ENCODE assay signal across 25 cellular contexts in genomic region chr2:216299588-216299987, GRCh38.
DNase-seq lines count a peak whose midpoint lies in the region; ATAC-seq, FAIRE-seq and TF ChIP-seq lines count a peak whose summit lies in the region.
"Had no signal": no experiment of that assay in that cellular context is flagged by ENCODE, and none has a peak within 500 bp of the region (broad histone marks: within the 10 kb centered on the region; RNA-seq: fewer than 3 reads in every experiment).

No MANE protein-coding gene starts in this region.

- no peak for FAIRE-seq in pancreas (lab: Jason Lieb, UNC)
- FAIRE-seq: endothelial cell of umbilical vein had no signal

- intact Hi-C loops in mammary epithelial cell (cut with micrococcal nuclease): no loop called here
- intact Hi-C loops in pancreas (cut with DNase I): no loop called here

- no peaks in the 10 kb centered on the region for H3K9me3 Mint-ChIP-seq in stimulated activated memory B cell treated with anti-CD40 and anti-IgM and Interleukin-4, amounts not matched to agents 10 μg/mL and 1 μg/mL and 100 μg/mL, for 72 hours
- H3K9me3 Mint-ChIP-seq: activated B cell treated with CpG ODN at 0.5 μM for 24 hours; activated CD8-positive, alpha-beta T cell treated with anti-CD3 and anti-CD28 coated beads for 36 hours; activated naive CD4-positive, alpha-beta T cell treated with anti-CD3 and anti-CD28 coated beads, Interleukin-2, amount 10 ng/mL, durations not matched to agents 7 days and 5 days; activated T-cell treated with anti-CD3 and anti-CD28 coated beads, Interleukin-2, amount 50 U/mL, for 4 hours; CD4-positive, alpha-beta T cell; T-cell had no signal

- WGBS in mammary epithelial cell (ENCODE audit: low coverage, missing lambda C conversion rate): 89% methylated on average over 1 of the region's 1 CpG
- 44 to 71% methylated on average over 1 of the region's 1 CpG for WGBS in pancreas, 2 donors

- TF ChIP-seq CTCF in mammary epithelial cell (conservative IDR thresholded peaks at IDR 0.05 in 1 of 2, IDR thresholded peaks at IDR 0.05 in 1 of 2; ENCODE audit: extremely low read depth in 1 of 2, insufficient read depth in 1 of 2, low read depth in 1 of 2, low read length in 2 of 2): no peak
- TF ChIP-seq CTCF in pancreas (IDR thresholded peaks at IDR 0.05): no peak

- CTCF ChIA-PET in mammary epithelial cell (lab: Charles Lee; ENCODE audit: low non-redundant PET): no interaction called here

- H3K4me3 ChIP-seq in mammary epithelial cell (replicated peaks in 1 of 3; ENCODE audit: insufficient read depth in 1 of 3, low read depth in 2 of 3, low read length in 3 of 3): no peak overlapping the region
- no peak overlapping the region for H3K4me3 ChIP-seq in pancreas
- H3K4me3 ChIP-seq: ascending aorta, coronary artery, left lung, mucosa of descending colon, tibial artery had no signal

- no peak overlapping the region for H3K27ac Mint-ChIP-seq in stimulated activated memory B cell treated with anti-CD40 and anti-IgM and Interleukin-4, amounts not matched to agents 10 μg/mL and 1 μg/mL and 100 μg/mL, for 72 hours
- H3K27ac Mint-ChIP-seq: activated B cell treated with CpG ODN at 0.5 μM for 24 hours; activated CD8-positive, alpha-beta T cell treated with anti-CD3 and anti-CD28 coated beads for 36 hours; activated naive CD4-positive, alpha-beta T cell treated with anti-CD3 and anti-CD28 coated beads, Interleukin-2, amount 10 ng/mL, durations not matched to agents 7 days and 5 days; CD4-positive, alpha-beta T cell; T-cell had no signal

- H3K27me3 ChIP-seq in mammary epithelial cell (ENCODE audit: insufficient read depth, low read length): no peaks in the 10 kb centered on the region
- no peaks in the 10 kb centered on the region for H3K27me3 ChIP-seq in pancreas
- H3K27me3 ChIP-seq: ascending aorta, left lung had no signal

- no peaks in the 10 kb centered on the region for H3K36me3 ChIP-seq in mammary epithelial cell (ENCODE audit: insufficient read depth, low read length)
- no peaks in the 10 kb centered on the region for H3K36me3 ChIP-seq in pancreas
- H3K36me3 ChIP-seq: ascending aorta, left lung, tibial artery had no signal

- H3K27me3 Mint-ChIP-seq in stimulated activated memory B cell treated with anti-CD40 and anti-IgM and Interleukin-4, amounts not matched to agents 10 μg/mL and 1 μg/mL and 100 μg/mL, for 72 hours: peaks cover 20% of the 10 kb centered on the region
- H3K27me3 Mint-ChIP-seq: activated CD8-positive, alpha-beta T cell treated with anti-CD3 and anti-CD28 coated beads for 36 hours; CD4-positive, alpha-beta T cell; T-cell had no signal

- peak overlapping the region; percentile 16 for H2AFZ ChIP-seq in mammary epithelial cell (ENCODE audit: low read depth, low read length)

- no peak for ATAC-seq in GM18907 (IDR thresholded peaks at IDR 0.05; ENCODE audit: unreplicated experiment)
- ATAC-seq in stimulated activated memory B cell treated with anti-CD40 and anti-IgM and Interleukin-4, amounts not matched to agents 10 μg/mL and 1 μg/mL and 100 μg/mL, for 72 hours: no peak
- ATAC-seq in pancreas: no peak
- ATAC-seq: activated CD8-positive, alpha-beta T cell treated with anti-CD3 and anti-CD28 coated beads for 36 hours; activated T-cell treated with anti-CD3 and anti-CD28 coated beads, Interleukin-2, amount 50 U/mL, for 4 hours; left lung; mucosa of descending colon; Right ventricle myocardium inferior; T-cell had no signal

- H3K4me2 ChIP-seq in mammary epithelial cell (ENCODE audit: insufficient read depth, low read depth, low read length): peak overlapping the region; percentile 2

- no peaks in the 10 kb centered on the region for H3K36me3 Mint-ChIP-seq in stimulated activated memory B cell treated with anti-CD40 and anti-IgM and Interleukin-4, amounts not matched to agents 10 μg/mL and 1 μg/mL and 100 μg/mL, for 72 hours
- H3K36me3 Mint-ChIP-seq: activated naive CD4-positive, alpha-beta T cell treated with anti-CD3 and anti-CD28 coated beads, Interleukin-2, amount 10 ng/mL, durations not matched to agents 7 days and 5 days; T-cell had no signal

- H3K9ac ChIP-seq in mammary epithelial cell (ENCODE audit: insufficient read depth, low read length): no peak overlapping the region

- dilution Hi-C loops in mammary epithelial cell (cut with HindIII; ENCODE audit: low sequenced_read_pairs): no loop called here

- BruUV-seq in mammary epithelial cell (replicated peaks; lab: Mats Ljungman, UMichigan): no TSS peak

- in situ Hi-C loops in mammary epithelial cell (cut with MboI; ENCODE audit: low sequenced_read_pairs in 2 of 2): no loop called here

- H3K27ac ChIP-seq in mammary epithelial cell (ENCODE audit: insufficient read depth, low read depth, low read length) (no peak overlapping the region), pancreas (no peak overlapping the region)
- H3K27ac ChIP-seq: ascending aorta, coronary artery, left lung, tibial artery had no signal

- H3K9me3 ChIP-seq in mammary epithelial cell (replicated peaks; ENCODE audit: insufficient read depth, low read length): no peaks in the 10 kb centered on the region
- no peaks in the 10 kb centered on the region for H3K9me3 ChIP-seq in pancreas
- H3K9me3 ChIP-seq: ascending aorta, left lung, mucosa of descending colon, tibial artery had no signal

- H3K4me3 Mint-ChIP-seq in stimulated activated memory B cell treated with anti-CD40 and anti-IgM and Interleukin-4, amounts not matched to agents 10 μg/mL and 1 μg/mL and 100 μg/mL, for 72 hours: no peak overlapping the region
- H3K4me3 Mint-ChIP-seq: activated B cell treated with CpG ODN at 0.5 μM for 24 hours; activated CD8-positive, alpha-beta T cell treated with anti-CD3 and anti-CD28 coated beads for 36 hours; activated naive CD4-positive, alpha-beta T cell treated with anti-CD3 and anti-CD28 coated beads, Interleukin-2, amount 10 ng/mL, durations not matched to agents 7 days and 5 days; activated T-cell treated with anti-CD3 and anti-CD28 coated beads, Interleukin-2, amount 50 U/mL, for 4 hours; CD4-positive, alpha-beta T cell; T-cell had no signal

- H3K4me1 ChIP-seq in mammary epithelial cell (ENCODE audit: insufficient read depth, low read length) (peaks cover 18% of the 10 kb centered on the region), pancreas (no peaks in the 10 kb centered on the region)
- H3K4me1 ChIP-seq: ascending aorta, left lung, tibial artery had no signal

- H4K20me1 ChIP-seq in mammary epithelial cell (ENCODE audit: insufficient read depth, low read length): no peaks in the 10 kb centered on the region

- no peaks in the 10 kb centered on the region for H3K4me1 Mint-ChIP-seq in stimulated activated memory B cell treated with anti-CD40 and anti-IgM and Interleukin-4, amounts not matched to agents 10 μg/mL and 1 μg/mL and 100 μg/mL, for 72 hours
- H3K4me1 Mint-ChIP-seq: activated B cell treated with CpG ODN at 0.5 μM for 24 hours had no signal

- H3K79me2 ChIP-seq in mammary epithelial cell (ENCODE audit: insufficient read depth, low read length): no peaks in the 10 kb centered on the region

- DNase-seq in EL (peak; percentile 57), RPMI7951 (ENCODE audit: low read depth) (peak; percentile 60), mammary epithelial cell (peak; percentile 40), iris pigment epithelial cell (ENCODE audit: low read depth) (peak; percentile 21), pancreas (no peak)
- DNase-seq in stimulated activated CD8-positive, alpha-beta memory T cell treated with anti-CD3 and anti-CD28 coated beads, Interleukin-4, amount 100 ng/mL, for 48 hours: no peak
- DNase-seq: activated B cell treated with CpG ODN at 0.5 μM for 24 hours; activated CD8-positive, alpha-beta T cell treated with anti-CD3 and anti-CD28 coated beads for 36 hours; activated naive CD4-positive, alpha-beta T cell treated with anti-CD3 and anti-CD28 coated beads, Interleukin-2, amount 10 ng/mL, durations not matched to agents 7 days and 5 days; activated T-cell treated with anti-CD3 and anti-CD28 coated beads, Interleukin-2, amount 50 U/mL, for 4 hours; CD4-positive, alpha-beta T cell; DMS79 treated with DMSO at 0.1 percent for 48 hours; left lung; mucosa of descending colon; NCI-H1048; NCI-H524 treated with DMSO at 0.1 percent for 48 hours; stimulated activated naive CD4-positive, alpha-beta T cell; T-cell; tibial artery had no signal

Comparison
In these comparisons a context has a peak if more than half of its experiments do, and no peak if none do; other contexts are left out.
1. DNase-seq: peak in EL (single experiment), RPMI7951 (single experiment), mammary epithelial cell (single experiment) and iris pigment epithelial cell (single experiment); none in stimulated activated CD8-positive, alpha-beta memory T cell treated with anti-CD3 and anti-CD28 coated beads, Interleukin-4, amount 100 ng/mL, for 48 hours (single experiment) and pancreas (0 of 6).